ENCODE assay signal across 15 cellular contexts in genomic region chr3:48929358-48930035, GRCh38. TPM values are rescaled to one million over a fixed set of nuclear protein-coding genes. Genes with fewer than 3 reads are reported as not detected.
DNase-seq lines count a peak whose midpoint lies in the region; ATAC-seq and TF ChIP-seq lines count a peak whose summit lies in the region.
"Had no signal": no experiment of that assay in that cellular context is flagged by ENCODE, and none has a peak within 500 bp of the region (broad histone marks: within the 10 kb centered on the region; RNA-seq: fewer than 3 reads in every experiment).

No MANE protein-coding gene starts in this region.

- peak overlapping the region in 11 of 12 donors; percentile 54 to 81 (median 70) for H3K27ac ChIP-seq in heart left ventricle
- H3K27ac ChIP-seq in VCaP, result peak overlapping the region; percentile 63
- peak overlapping the region in 3 of 5 donors; percentile 15 to 50 (median 37) for H3K27ac ChIP-seq in stomach

- peak overlapping the region; percentile 13 to 65 for H3K27ac Mint-ChIP-seq in effector memory CD8-positive, alpha-beta T cell

- H3K4me3 ChIP-seq in heart left ventricle (peak overlapping the region in 10 of 12 donors; percentile 6 to 45 (median 34)), stomach (no peak overlapping the region)
- H3K4me3 ChIP-seq: cardiac muscle cell had no signal

- H3K4me1 ChIP-seq in heart left ventricle, result peaks cover 21 to 75% (median 45%) of the 10 kb centered on the region in 12 donors
- H3K4me1 ChIP-seq in stomach, result peaks cover 39 to 76% (median 57%) of the 10 kb centered on the region in 4 donors

- no peak for TF ChIP-seq POLR2A in heart left ventricle (IDR thresholded peaks at IDR 0.05)
- TF ChIP-seq POLR2A in stomach (IDR thresholded peaks at IDR 0.05), result no peak

- H3K9me3 ChIP-seq in heart left ventricle (no peaks in the 10 kb centered on the region), stomach (no peaks in the 10 kb centered on the region)

- no peak for TF ChIP-seq EP300 in stomach (IDR thresholded peaks at IDR 0.05)

- WGBS in heart left ventricle, 4 donors, result 29 to 36% (median 33%) methylated on average over 3 of the region's 3 CpGs
- WGBS in stomach, 5 donors, result 58 to 70% (median 65%) methylated on average over 3 of the region's 3 CpGs

- ATAC-seq in heart left ventricle, result peak in 3 of 4 donors; percentile 29 to 31 (median 29)
- ATAC-seq in effector memory CD8-positive, alpha-beta T cell (replicated peaks), result no peak
- ATAC-seq: Panc1 had no signal

- H3K27me3 ChIP-seq in heart left ventricle, result no peaks in the 10 kb centered on the region
- no peaks in the 10 kb centered on the region for H3K27me3 ChIP-seq in stomach
- H3K27me3 ChIP-seq: cardiac muscle cell had no signal

- TF ChIP-seq CTCF in heart left ventricle (IDR thresholded peaks at IDR 0.05), result no peak
- TF ChIP-seq CTCF in VCaP (conservative IDR thresholded peaks at IDR 0.05), result no peak
- TF ChIP-seq CTCF in stomach (IDR thresholded peaks at IDR 0.05), result no peak

- peak overlapping the region; percentile 4 to 64 for H3K4me3 Mint-ChIP-seq in effector memory CD8-positive, alpha-beta T cell

- H3K36me3 ChIP-seq in heart left ventricle (peaks cover 0 to 76% (median 58%) of the 10 kb centered on the region in 9 donors), stomach (peaks cover 21 to 82% (median 70%) of the 10 kb centered on the region in 4 donors)

- intact Hi-C loops in heart left ventricle (cut with DNase I), result no loop called here
- intact Hi-C loops in cardiac septum (cut with DNase I), result no loop called here
- intact Hi-C loops in stomach (cut with DNase I; ENCODE audit: low total_unique reads), result no loop called here
- intact Hi-C loops in posterior vena cava (cut with DNase I), result no loop called here

- no peaks in the 10 kb centered on the region for H3K9me3 Mint-ChIP-seq in effector memory CD8-positive, alpha-beta T cell

- H3K4me1 Mint-ChIP-seq in effector memory CD8-positive, alpha-beta T cell (ENCODE audit: low read depth in 2 of 2), result peaks cover 52 to 66% of the 10 kb centered on the region in 2 donors

- peaks cover 81% of the 10 kb centered on the region for H3K36me3 Mint-ChIP-seq in effector memory CD8-positive, alpha-beta T cell (ENCODE audit: insufficient read depth)

- DNase-seq in heart left ventricle, result no peak
- no peak for DNase-seq in cardiac septum (ENCODE audit: low spot score)
- no peak for DNase-seq in effector memory CD8-positive, alpha-beta T cell
- no peak for DNase-seq in stomach
- DNase-seq in cerebellar nuclear complex (lab: John Stamatoyannopoulos, UW), result no peak
- DNase-seq in posterior vena cava (ENCODE audit: low spot score), result no peak
- DNase-seq in RKO (ENCODE audit: low spot score), result no peak
- DNase-seq: erythroblast, HCEC 1CT, NCI-H1105, NCI-H345, retina had no signal

- no peaks in the 10 kb centered on the region for H3K27me3 Mint-ChIP-seq in effector memory CD8-positive, alpha-beta T cell

RNA-seq across cellular contexts. Expression of gene ARIH2, which starts 10.9 kb away (rescaled TPM):
- total RNA-seq in heart left ventricle (100 to 1,000 TPM in 8 of 9 donors, 10 to 100 TPM in 1; 87.7 to 223 (median 126) TPM), cardiac septum (121 TPM), stomach (100 to 1,000 TPM in 3 of 5 donors, 10 to 100 TPM in 2; 29.8 to 202 (median 130) TPM), posterior vena cava (10 to 100 TPM; 59.2 to 84.6 TPM)
- polyA plus RNA-seq in heart left ventricle (10 to 100 TPM; 77.6 to 79.3 TPM), stomach (10 to 100 TPM; 30.0 to 51.9 (median 40.2) TPM)

RNA-seq across cellular contexts. Expression of gene SLC25A20, which starts 30.8 kb away (rescaled TPM):
- 100 to 1,000 TPM in 2 of 9 donors, 10 to 100 TPM in 7; 44.6 to 176 (median 69.5) TPM for total RNA-seq in heart left ventricle
- 10 to 100 TPM; 50.5 to 65.7 TPM for polyA plus RNA-seq in heart left ventricle
- total RNA-seq in cardiac septum, result 36.7 TPM
- 100 to 1,000 TPM in 1 of 5 donors, 10 to 100 TPM in 3, 1 to 10 TPM in 1; 7.5 to 142 (median 18.8) TPM for total RNA-seq in stomach
- polyA plus RNA-seq in stomach, result 10 to 100 TPM in 2 of 3 donors, 1 to 10 TPM in 1; 7.7 to 24.1 (median 17.9) TPM
- 10 to 100 TPM; 10.8 to 19.5 TPM for total RNA-seq in posterior vena cava

Comparison
In these comparisons a context has a peak if more than half of its experiments do, and no peak if none do; other contexts are left out.
1. H3K4me3 ChIP-seq: peak in heart left ventricle (10 of 12); none in stomach (0 of 4).
2. Peak in every context shown above with its lines, with median percentiles within 50 percentile points of each other: H3K27ac ChIP-seq.